Comparison of ENCODE assay signal across 15 cellular contexts in genomic region chrX:1492421-1493012, GRCh38. TPM values are rescaled to one million over a fixed set of nuclear protein-coding genes. Genes with fewer than 3 reads are reported as not detected.
DNase-seq lines count a peak whose midpoint lies in the region; ATAC-seq, FAIRE-seq and TF ChIP-seq lines count a peak whose summit lies in the region.
"Had no signal": no experiment of that assay in that cellular context is flagged by ENCODE, and none has a peak within 500 bp of the region (broad histone marks: within the 10 kb centered on the region; RNA-seq: fewer than 3 reads in every experiment).

No MANE protein-coding gene starts in this region.

- no peaks in the 10 kb centered on the region for H3K79me2 ChIP-seq in OCI-LY1 (ENCODE audit: insufficient read depth, low read length)
- H3K79me2 ChIP-seq in K562 (ENCODE audit: control insufficient read depth, insufficient read depth, low read length), result no peaks in the 10 kb centered on the region
- H3K79me2 ChIP-seq: parathyroid adenoma had no signal

- no peak for FAIRE-seq in K562 (lab: Jason Lieb, UNC)

- no peak for TF ChIP-seq CTCF in OCI-LY1 (IDR thresholded peaks at IDR 0.05; ENCODE audit: low read length)
- no peak for TF ChIP-seq CTCF in K562 (IDR thresholded peaks at IDR 0.05 in 2 of 3, conservative IDR thresholded peaks at IDR 0.05 in 1 of 3; ENCODE audit: insufficient read depth in 2 of 3, low read depth in 1 of 3, low read length in 3 of 3)

- peaks cover 44% of the 10 kb centered on the region for H3K4me1 Mint-ChIP-seq in activated CD8-positive, alpha-beta memory T cell treated with anti-CD3 and anti-CD28 coated beads, Interleukin-2, amount 10 ng/mL, durations not matched to agents 7 days and 5 days
- peaks cover 71% of the 10 kb centered on the region for H3K4me1 Mint-ChIP-seq in stimulated activated memory B cell treated with anti-CD40 and anti-IgM and Interleukin-4, amounts not matched to agents 10 μg/mL and 1 μg/mL and 100 μg/mL, for 72 hours

- no peaks in the 10 kb centered on the region for H3K27me3 ChIP-seq in OCI-LY1 (ENCODE audit: insufficient read depth, low read length)
- no peaks in the 10 kb centered on the region for H3K27me3 ChIP-seq in K562 (ENCODE audit: control insufficient read depth in 2 of 2, insufficient read depth in 2 of 2, low read length in 2 of 2)

- H3K9me3 ChIP-seq in OCI-LY1 (ENCODE audit: low read length) (no peaks in the 10 kb centered on the region), K562 (replicated peaks; ENCODE audit: control insufficient read depth, insufficient read depth, low read depth, low read length) (no peaks in the 10 kb centered on the region)

- peaks cover 7% of the 10 kb centered on the region for H3K9me3 Mint-ChIP-seq in activated CD8-positive, alpha-beta memory T cell treated with anti-CD3 and anti-CD28 coated beads, Interleukin-2, amount 10 ng/mL, durations not matched to agents 7 days and 5 days (ENCODE audit: low read depth)
- H3K9me3 Mint-ChIP-seq in stimulated activated memory B cell treated with anti-CD40 and anti-IgM and Interleukin-4, amounts not matched to agents 10 μg/mL and 1 μg/mL and 100 μg/mL, for 72 hours, result peaks cover 6% of the 10 kb centered on the region

- in situ Hi-C loops in K562 (cut with MboI), result no loop called here

- H3K4me2 ChIP-seq in OCI-LY1 (ENCODE audit: low read length) (peak overlapping the region; percentile 72), K562 (ENCODE audit: insufficient read depth, low read length) (no peak overlapping the region)

- H3K4me3 ChIP-seq in OCI-LY1 (ENCODE audit: low read depth, low read length, poor library complexity, severe bottlenecking) (peak overlapping the region; percentile 57), K562 (no peak overlapping the region)
- H3K4me3 ChIP-seq: dorsolateral prefrontal cortex, tibial artery had no signal

- no peaks in the 10 kb centered on the region for H3K27me3 Mint-ChIP-seq in activated CD8-positive, alpha-beta memory T cell treated with anti-CD3 and anti-CD28 coated beads, Interleukin-2, amount 10 ng/mL, durations not matched to agents 7 days and 5 days
- no peaks in the 10 kb centered on the region for H3K27me3 Mint-ChIP-seq in stimulated activated memory B cell treated with anti-CD40 and anti-IgM and Interleukin-4, amounts not matched to agents 10 μg/mL and 1 μg/mL and 100 μg/mL, for 72 hours

- H3F3A ChIP-seq in OCI-LY1 (ENCODE audit: insufficient read depth, low read length), result peaks cover 15% of the 10 kb centered on the region

- peak overlapping the region; percentile 59 for H3K27ac Mint-ChIP-seq in activated CD8-positive, alpha-beta memory T cell treated with anti-CD3 and anti-CD28 coated beads, Interleukin-2, amount 10 ng/mL, durations not matched to agents 7 days and 5 days
- peak overlapping the region; percentile 96 for H3K27ac Mint-ChIP-seq in stimulated activated memory B cell treated with anti-CD40 and anti-IgM and Interleukin-4, amounts not matched to agents 10 μg/mL and 1 μg/mL and 100 μg/mL, for 72 hours

- peak; percentile 5 for ATAC-seq in activated CD8-positive, alpha-beta memory T cell treated with anti-CD3 and anti-CD28 coated beads, Interleukin-2, amount 10 ng/mL, durations not matched to agents 7 days and 5 days
- no peak for ATAC-seq in K562
- ATAC-seq in stimulated activated memory B cell treated with anti-CD40 and anti-IgM and Interleukin-4, amounts not matched to agents 10 μg/mL and 1 μg/mL and 100 μg/mL, for 72 hours, result no peak

- peak overlapping the region; percentile 54; the same call in 1 of the 2 replicates for H3K9ac ChIP-seq in OCI-LY1 (ENCODE audit: low read length)
- no peak overlapping the region for H3K9ac ChIP-seq in K562 (ENCODE audit: insufficient read depth in 1 of 2, low read depth in 2 of 2, low read length in 2 of 2)
- H3K9ac ChIP-seq: parathyroid adenoma had no signal

- peak overlapping the region; percentile 100 for H3K27ac ChIP-seq in OCI-LY1 (ENCODE audit: low read depth, low read length, poor library complexity, severe bottlenecking)
- H3K27ac ChIP-seq in K562 (ENCODE audit: extremely low read depth, low read depth, low read length), result no peak overlapping the region
- H3K27ac ChIP-seq: dorsolateral prefrontal cortex, parathyroid adenoma, tibial artery had no signal

- no peak for TF ChIP-seq RAD21 in K562 (CRISPR knock-in tag; conservative IDR thresholded peaks at IDR 0.05 in 1 of 2, IDR thresholded peaks at IDR 0.05 in 1 of 2)

- H3K9me2 ChIP-seq in OCI-LY1 (ENCODE audit: low read depth, low read length), result no peaks in the 10 kb centered on the region

- no peak for TF ChIP-seq EP300 in K562 (IDR thresholded peaks at IDR 0.05; ENCODE audit: low read length)

- intact Hi-C loops in K562 (cut with micrococcal nuclease), result no loop called here

- H3K36me3 Mint-ChIP-seq in activated CD8-positive, alpha-beta memory T cell treated with anti-CD3 and anti-CD28 coated beads, Interleukin-2, amount 10 ng/mL, durations not matched to agents 7 days and 5 days, result peaks cover 44% of the 10 kb centered on the region
- peaks cover 54% of the 10 kb centered on the region for H3K36me3 Mint-ChIP-seq in stimulated activated memory B cell treated with anti-CD40 and anti-IgM and Interleukin-4, amounts not matched to agents 10 μg/mL and 1 μg/mL and 100 μg/mL, for 72 hours

- no peaks in the 10 kb centered on the region for H3K9me1 ChIP-seq in K562 (ENCODE audit: control insufficient read depth, insufficient read depth, low read length)

- POLR2A ChIA-PET in K562 (lab: Yijun Ruan, JAX), result no interaction called here

- H3K36me3 ChIP-seq in OCI-LY1 (ENCODE audit: insufficient read depth, low read length), result peaks cover 54% of the 10 kb centered on the region
- H3K36me3 ChIP-seq in K562 (ENCODE audit: control insufficient read depth, insufficient read depth, low read length), result no peaks in the 10 kb centered on the region
- H3K36me3 ChIP-seq: tibial artery had no signal

- BruUV-seq in K562 (replicated peaks; lab: Mats Ljungman, UMichigan), result no TSS peak

- 20% methylated on average over 1 of the region's 9 CpGs for WGBS in K562 (ENCODE audit: insufficient coverage, low coverage, missing lambda C conversion rate)

- CTCF ChIA-PET in activated CD8-positive, alpha-beta memory T cell treated with anti-CD3 and anti-CD28 coated beads, Interleukin-2, amount 10 ng/mL, durations not matched to agents 7 days and 5 days (lab: Charles Lee), result no interaction called here
- CTCF ChIA-PET in K562 (lab: Yijun Ruan, JAX; ENCODE audit: low intra/inter-chr PET ratio), result no interaction called here

- H2AFZ ChIP-seq in OCI-LY1 (ENCODE audit: low read length) (no peak overlapping the region), K562 (ENCODE audit: low read depth, low read length) (no peak overlapping the region)
- H2AFZ ChIP-seq: parathyroid adenoma had no signal

- H3K4me1 ChIP-seq in OCI-LY1 (ENCODE audit: insufficient read depth, low read length, severe bottlenecking) (peaks cover 69% of the 10 kb centered on the region), K562 (replicated peaks in 1 of 2; ENCODE audit: control insufficient read depth in 2 of 2, insufficient read depth in 2 of 2, low read length in 2 of 2) (peaks cover 0 to 5% of the 10 kb centered on the region in 2 experiments; a peak in 3 of 5 replicates)
- H3K4me1 ChIP-seq: parathyroid adenoma had no signal

- H4K20me1 ChIP-seq in OCI-LY1 (ENCODE audit: insufficient read depth, low read length), result no peaks in the 10 kb centered on the region
- H4K20me1 ChIP-seq in K562 (replicated peaks; ENCODE audit: control insufficient read depth, insufficient read depth, low read length), result no peaks in the 10 kb centered on the region

- no peak overlapping the region for H3K4me3 Mint-ChIP-seq in activated CD8-positive, alpha-beta memory T cell treated with anti-CD3 and anti-CD28 coated beads, Interleukin-2, amount 10 ng/mL, durations not matched to agents 7 days and 5 days
- peak overlapping the region; percentile 92 for H3K4me3 Mint-ChIP-seq in stimulated activated memory B cell treated with anti-CD40 and anti-IgM and Interleukin-4, amounts not matched to agents 10 μg/mL and 1 μg/mL and 100 μg/mL, for 72 hours

- DNase-seq in activated CD8-positive, alpha-beta memory T cell treated with anti-CD3 and anti-CD28 coated beads, Interleukin-2, amount 10 ng/mL, durations not matched to agents 7 days and 5 days, result peak; percentile 37
- no peak for DNase-seq in activated CD8-positive, alpha-beta memory T cell treated with anti-CD3 and anti-CD28 coated beads for 24 hours
- DNase-seq in K562 (ENCODE audit: extremely low read depth in 1 of 4, low spot score in 3 of 4) (no peak), NCI-H2196 treated with DMSO at 0.1 percent for 48 hours (lab: John Stamatoyannopoulos, UW; ENCODE audit: unreplicated experiment) (no peak), NAMALWA (ENCODE audit: low spot score) (no peak), SW 1271 (lab: John Stamatoyannopoulos, UW) (no peak)
- DNase-seq: DMS 273 treated with DMSO at 0.1 percent for 48 hours; NCI-H1694; NCI-H524 treated with DMSO at 0.1 percent for 48 hours; stimulated activated CD4-positive, alpha-beta T cell treated with anti-CD3 and anti-CD28 coated beads, Interleukin-12 subunit alpha, Interleukin-12 subunit beta, amount 100 ng/mL, for 4 hours; tibial artery had no signal

- TF ChIP-seq POLR2A in K562 (conservative IDR thresholded peaks at IDR 0.05), result no peak

RNA-seq across cellular contexts. Expression of gene ASMTL, which starts 39.8 kb away (rescaled TPM):
- 10 to 100 TPM; 39.9 to 44.7 TPM for total RNA-seq in activated CD8-positive, alpha-beta memory T cell treated with anti-CD3 and anti-CD28 coated beads, Interleukin-2, amount 10 ng/mL, durations not matched to agents 7 days and 5 days
- total RNA-seq in K562 (2011; cell fraction: chromatin; rRNA removed; ENCODE audit: low replicate concordance), result 21.1 and 30.0 TPM in 2 replicates
- 19.0 and 21.1 TPM in 2 replicates for total RNA-seq in K562 (2011; cell fraction: nucleolus; rRNA removed)
- 16.6 and 25.3 TPM in 2 replicates for total RNA-seq in K562 (2011; cell fraction: nucleoplasm; rRNA removed)
- total RNA-seq in K562 (2014; rRNA removed), result 11.8 and 12.2 TPM in 2 replicates
- total RNA-seq in K562 (2014; rRNA removed; fragmentation: Illumina TruSeq; extraction: Trizol), result 3.9 and 4.4 TPM in 2 replicates
- total RNA-seq in K562 (2015; rRNA removed; fragmentation: Illumina TruSeq; extraction: Trizol), result 7.1 and 8.2 TPM in 2 replicates
- 18.0 and 20.6 TPM in 2 replicates for total RNA-seq in K562 (2021)
- polyA plus RNA-seq in K562 (2011; rRNA removed), result 7.8 and 13.9 TPM in 2 replicates
- 11.3 and 16.3 TPM in 2 replicates for polyA plus RNA-seq in K562 (2011; cell fraction: cytosol; rRNA removed)
- polyA plus RNA-seq in K562 (2011; cell fraction: nucleus; rRNA removed), result 15.2 and 17.1 TPM in 2 replicates
- polyA plus RNA-seq in K562 (2012), result 12.1 and 26.9 TPM in 2 replicates
- 7.6 and 11.9 TPM in 2 replicates for polyA plus RNA-seq in K562 (2014; fragmentation: Illumina TruSeq; extraction: Trizol)
- 1 to 10 TPM in 1 of 2 experiments, under 1 TPM in 1; 0.56 to 1.2 TPM for polyA plus RNA-seq in K562 (2014; fragmentation: Nextera tagmentation; extraction: Ambion mirVana)
- polyA plus RNA-seq in K562 (2014; rRNA removed), result 17.1 and 20.3 TPM in 2 replicates
- 5.0 and 5.6 TPM in 2 replicates for polyA minus RNA-seq in K562 (2011; rRNA and poly(A)+ RNA removed)
- polyA minus RNA-seq in K562 (2011; cell fraction: cytosol; rRNA and poly(A)+ RNA removed), result 6.2 and 11.7 TPM in 2 replicates
- polyA minus RNA-seq in K562 (2011; cell fraction: nucleus; rRNA and poly(A)+ RNA removed), result 5.3 and 7.9 TPM in 2 replicates

RNA-seq across cellular contexts. Expression of gene P2RY8, which starts 44.5 kb away (rescaled TPM):
- total RNA-seq in activated CD8-positive, alpha-beta memory T cell treated with anti-CD3 and anti-CD28 coated beads, Interleukin-2, amount 10 ng/mL, durations not matched to agents 7 days and 5 days, result 100 to 1,000 TPM in 1 of 2 experiments, 10 to 100 TPM in 1; 82.4 to 109 TPM
- 0.12 TPM in 1 of 2 replicates, not detected in the other for total RNA-seq in K562 (2011; cell fraction: chromatin; rRNA removed; ENCODE audit: low replicate concordance)
- 0.50 TPM in 1 of 2 replicates, not detected in the other for total RNA-seq in K562 (2011; cell fraction: nucleolus; rRNA removed)
- total RNA-seq in K562 (2011; cell fraction: nucleoplasm; rRNA removed), result not detected in 2 replicates
- total RNA-seq in K562 (2014; rRNA removed) (0.08 and 0.09 TPM in 2 replicates), K562 (2014; rRNA removed; fragmentation: Illumina TruSeq; extraction: Trizol) (0.03 and 0.04 TPM in 2 replicates), K562 (2015; rRNA removed; fragmentation: Illumina TruSeq; extraction: Trizol) (0.57 and 0.69 TPM in 2 replicates), K562 (2021) (0.31 and 0.72 TPM in 2 replicates)
- polyA plus RNA-seq in K562 (2011; rRNA removed) (not detected in 2 replicates), K562 (2014; fragmentation: Illumina TruSeq; extraction: Trizol) (0.07 and 0.14 TPM in 2 replicates), K562 (2014; fragmentation: Nextera tagmentation; extraction: Ambion mirVana) (not detected), K562 (2014; rRNA removed) (0.04 and 0.07 TPM in 2 replicates)
- 0.03 and 0.06 TPM in 2 replicates for polyA plus RNA-seq in K562 (2011; cell fraction: cytosol; rRNA removed)
- 0.06 TPM in 1 of 2 replicates, not detected in the other for polyA plus RNA-seq in K562 (2011; cell fraction: nucleus; rRNA removed)
- 0.65 and 4.6 TPM in 2 replicates for polyA plus RNA-seq in K562 (2012)
- not detected in 2 replicates for polyA minus RNA-seq in K562 (2011; rRNA and poly(A)+ RNA removed)
- polyA minus RNA-seq in K562 (2011; cell fraction: cytosol; rRNA and poly(A)+ RNA removed), result not detected in 2 replicates
- not detected in 2 replicates for polyA minus RNA-seq in K562 (2011; cell fraction: nucleus; rRNA and poly(A)+ RNA removed)

Comparison
In these comparisons a context has a peak if more than half of its experiments do, and no peak if none do; other contexts are left out.
1. RNA of gene P2RY8, which starts 44.5 kb away (total RNA-seq): 82.4 to 109 TPM in activated CD8-positive, alpha-beta memory T cell treated with anti-CD3 and anti-CD28 coated beads, Interleukin-2, amount 10 ng/mL, durations not matched to agents 7 days and 5 days; 0.03 to 0.72 TPM in K562; every median in the first group is over 10 times any median in the second.